Comparison of ENCODE assay signal across 8 cellular contexts in the genomic region with DNA sequence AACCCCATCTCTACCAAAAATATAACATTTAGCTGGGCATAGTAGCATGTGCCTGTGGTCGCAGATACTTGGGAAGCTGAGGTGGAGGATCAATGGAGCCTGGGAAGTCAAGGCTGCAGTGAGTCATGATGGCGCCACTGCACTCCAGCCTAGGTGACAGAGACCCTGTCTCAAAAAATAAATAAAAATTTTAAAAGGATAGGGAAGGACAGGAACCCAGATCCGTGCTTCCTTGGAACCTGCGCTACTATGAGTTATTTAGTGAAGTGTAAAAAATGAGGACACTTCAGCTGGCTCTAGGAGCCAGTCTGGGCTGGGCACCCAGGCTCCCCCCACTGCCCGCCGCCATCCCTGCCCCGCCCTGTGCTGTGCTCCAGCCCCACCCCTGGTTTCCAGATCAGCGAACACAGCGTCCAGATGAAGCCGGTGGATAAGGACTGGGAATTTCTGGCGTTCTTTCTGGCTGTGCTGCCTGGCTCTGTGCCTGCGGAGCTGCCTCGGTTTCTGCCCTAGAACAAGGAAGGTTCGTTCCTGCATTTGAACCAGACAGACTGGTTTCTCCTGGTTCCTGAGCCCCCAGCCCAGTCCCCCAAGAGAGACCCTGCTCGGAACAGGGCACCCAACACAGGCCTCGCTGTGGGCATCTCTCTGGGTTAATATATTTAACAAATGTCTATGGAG. TPM values are rescaled to one million over a fixed set of nuclear protein-coding genes. Genes with fewer than 3 reads are reported as not detected.
DNase-seq lines count a peak whose midpoint lies in the region; ATAC-seq and TF ChIP-seq lines count a peak whose summit lies in the region.

No MANE protein-coding gene starts in this region.

- no peak overlapping the region for H2BK20ac ChIP-seq in H9 (ENCODE audit: low read depth, low read length, poor library complexity, severe bottlenecking)

- no peak overlapping the region for H3K9ac ChIP-seq in H9 (ENCODE audit: extremely low read depth, insufficient read length, low read length)

- no peaks in the 10 kb centered on the region for H3K79me2 ChIP-seq in H9 (ENCODE audit: insufficient read depth, low read length)

- no peak overlapping the region for H3K18ac ChIP-seq in H9 (ENCODE audit: insufficient read length, low read depth, low read length)

- no peak overlapping the region for H3K4me3 Mint-ChIP-seq in H9
- H3K4me3 Mint-ChIP-seq in activated CD4-positive, alpha-beta memory T cell treated with anti-CD3 and anti-CD28 coated beads for 36 hours: no peak overlapping the region

- H3K9me3 Mint-ChIP-seq in H9: no peaks in the 10 kb centered on the region
- no peaks in the 10 kb centered on the region for H3K9me3 Mint-ChIP-seq in activated CD4-positive, alpha-beta memory T cell treated with anti-CD3 and anti-CD28 coated beads for 36 hours

- no peak overlapping the region for H3T11ph ChIP-seq in H9 (ENCODE audit: low read length)

- no peak overlapping the region for H4K8ac ChIP-seq in H9 (replicated peaks; ENCODE audit: insufficient read length, low read depth, low read length)

- POLR2A ChIA-PET in activated CD4-positive, alpha-beta memory T cell treated with anti-CD3 and anti-CD28 coated beads for 36 hours (lab: Charles Lee): no interaction called here

- no peaks in the 10 kb centered on the region for H3K27me3 Mint-ChIP-seq in H9 (ENCODE audit: low read depth)
- no peaks in the 10 kb centered on the region for H3K27me3 Mint-ChIP-seq in activated CD4-positive, alpha-beta memory T cell treated with anti-CD3 and anti-CD28 coated beads for 36 hours

- H3K4me1 Mint-ChIP-seq in H9: peaks cover 17 to 26% of the 10 kb centered on the region in 2 experiments
- peaks cover 32% of the 10 kb centered on the region for H3K4me1 Mint-ChIP-seq in activated CD4-positive, alpha-beta memory T cell treated with anti-CD3 and anti-CD28 coated beads for 36 hours (ENCODE audit: low read depth)

- no peak overlapping the region for H3K14ac ChIP-seq in H9 (ENCODE audit: insufficient read depth, low read length)

- H4K20me1 ChIP-seq in H9 (ENCODE audit: control insufficient read depth, insufficient read depth, insufficient read length): no peaks in the 10 kb centered on the region

- no peak overlapping the region for H3K4me2 ChIP-seq in H9 (ENCODE audit: insufficient read depth, insufficient read length, low read length)

- no peak overlapping the region for H2AK5ac ChIP-seq in H9 (ENCODE audit: insufficient read length, low read length)

- H3K27me3 ChIP-seq in H9 (ENCODE audit: insufficient read depth, low read length): no peaks in the 10 kb centered on the region

- H4K91ac ChIP-seq in H9 (ENCODE audit: insufficient read length, low read depth, low read length): no peak overlapping the region

- no peak overlapping the region for H2BK12ac ChIP-seq in H9 (ENCODE audit: insufficient read length, low read depth, low read length)

- CTCF ChIA-PET in activated CD4-positive, alpha-beta memory T cell treated with anti-CD3 and anti-CD28 coated beads for 36 hours (lab: Charles Lee): interaction anchor here (1.0 kb wide), 1 partner anchor 26 kb away, joined by 3 read pairs; no protein-coding TSS in a partner anchor

- peaks cover 2% of the 10 kb centered on the region; the same call in 1 of the 2 replicates for H3K4me1 ChIP-seq in H9 (ENCODE audit: insufficient read depth, low read length)

- H2BK120ac ChIP-seq in H9 (ENCODE audit: low read depth, low read length, poor library complexity, severe bottlenecking): no peak overlapping the region

- H3K27ac ChIP-seq in H9 (ENCODE audit: insufficient read length, low read depth, low read length): no peak overlapping the region

- no peak overlapping the region for H2BK5ac ChIP-seq in H9 (ENCODE audit: insufficient read length, low read length)

- H3K36me3 Mint-ChIP-seq in H9 (ENCODE audit: insufficient read depth in 1 of 3, low read depth in 3 of 3): no peaks in the 10 kb centered on the region
- H3K36me3 Mint-ChIP-seq in activated CD4-positive, alpha-beta memory T cell treated with anti-CD3 and anti-CD28 coated beads for 36 hours: no peaks in the 10 kb centered on the region

- no peak overlapping the region for H2BK15ac ChIP-seq in H9 (ENCODE audit: low read depth, low read length)

- TF ChIP-seq CTCF in H9 (conservative IDR thresholded peaks at IDR 0.05): no peak

- intact Hi-C loops in activated CD4-positive, alpha-beta memory T cell treated with anti-CD3 and anti-CD28 coated beads for 36 hours (cut with micrococcal nuclease): loop anchor here (1.0 kb wide), 1 partner anchor 11 kb away; no protein-coding TSS in a partner anchor
- intact Hi-C loops in cardiac septum (cut with DNase I): no loop called here

- ATAC-seq in HG02885 (IDR thresholded peaks at IDR 0.05; ENCODE audit: poor library complexity, unreplicated experiment): no peak

- no peak overlapping the region for H3K56ac ChIP-seq in H9 (ENCODE audit: insufficient read length, low read depth, low read length)

- peak overlapping the region in 2 of 3 experiments; percentile 34 to 67; a peak in 2 of 7 replicates for H3K27ac Mint-ChIP-seq in H9
- H3K27ac Mint-ChIP-seq in activated CD4-positive, alpha-beta memory T cell treated with anti-CD3 and anti-CD28 coated beads for 36 hours: peak overlapping the region; percentile 29

- no peak overlapping the region for H2AFZ ChIP-seq in H9 (ENCODE audit: low read length)

- H4K5ac ChIP-seq in H9 (ENCODE audit: insufficient read length, low read depth, low read length): no peak overlapping the region

- WGBS in H9 (ENCODE audit: extremely low coverage, insufficient read length, low lambda C conversion rate): no CpG with 5 or more reads among the region's 16 CpGs

- no peaks in the 10 kb centered on the region for H3K9me3 ChIP-seq in H9 (ENCODE audit: control insufficient read depth, low read depth, low read length)

- no peaks in the 10 kb centered on the region for H3K23me2 ChIP-seq in H9 (ENCODE audit: insufficient read length, low read depth, low read length, poor library complexity, severe bottlenecking)

- H3K4ac ChIP-seq in H9 (ENCODE audit: low read depth, low read length): no peak overlapping the region

- DNase-seq in H9 (no peak), cardiac septum (ENCODE audit: low spot score) (peak; percentile 15), renal cortical epithelial cell (ENCODE audit: low read depth) (peak; percentile 84), SKM-1 (lab: John Stamatoyannopoulos, UW; ENCODE audit: unreplicated experiment) (no peak), NCI-H1436 treated with DMSO at 0.1 percent for 48 hours (lab: John Stamatoyannopoulos, UW) (no peak)
- no peak for DNase-seq in activated CD4-positive, alpha-beta memory T cell treated with anti-CD3 and anti-CD28 coated beads for 36 hours
- DNase-seq in stimulated activated CD4-positive, alpha-beta T cell treated with anti-CD3 and anti-CD28 coated beads, Interleukin-4, amount 100 ng/mL, for 1 hour: no peak

- no peak overlapping the region for H3K23ac ChIP-seq in H9 (ENCODE audit: insufficient read length, low read depth, low read length)

- no peaks in the 10 kb centered on the region for H3K79me1 ChIP-seq in H9 (ENCODE audit: insufficient read depth, low read depth, low read length, poor library complexity, severe bottlenecking)

RNA-seq across cellular contexts. Expression of gene PLLP, which starts 18.5 kb away (rescaled TPM):
- total RNA-seq in H9 (2021) (1.8 and 2.0 TPM in 2 replicates), cardiac septum (1.2 TPM), renal cortical epithelial cell (20.6 and 66.5 TPM in 2 replicates)
- total RNA-seq in activated CD4-positive, alpha-beta memory T cell treated with anti-CD3 and anti-CD28 coated beads for 36 hours: not detected

RNA-seq across cellular contexts. Expression of gene ARL2BP, which starts 20.9 kb away (rescaled TPM):
- total RNA-seq in H9 (2021) (18.0 and 19.2 TPM in 2 replicates), cardiac septum (41.5 TPM), renal cortical epithelial cell (71.2 and 105 TPM in 2 replicates)
- total RNA-seq in activated CD4-positive, alpha-beta memory T cell treated with anti-CD3 and anti-CD28 coated beads for 36 hours: 10 to 100 TPM; 16.4 to 16.9 TPM

Comparison
In these comparisons a context has a peak if more than half of its experiments do, and no peak if none do; other contexts are left out.
1. DNase-seq: peak in cardiac septum (single experiment) and renal cortical epithelial cell (single experiment); none in H9 (single experiment), activated CD4-positive, alpha-beta memory T cell treated with anti-CD3 and anti-CD28 coated beads for 36 hours (single experiment), stimulated activated CD4-positive, alpha-beta T cell treated with anti-CD3 and anti-CD28 coated beads, Interleukin-4, amount 100 ng/mL, for 1 hour (single experiment), SKM-1 (single experiment) and NCI-H1436 treated with DMSO at 0.1 percent for 48 hours (single experiment).